In the genomic region with DNA sequence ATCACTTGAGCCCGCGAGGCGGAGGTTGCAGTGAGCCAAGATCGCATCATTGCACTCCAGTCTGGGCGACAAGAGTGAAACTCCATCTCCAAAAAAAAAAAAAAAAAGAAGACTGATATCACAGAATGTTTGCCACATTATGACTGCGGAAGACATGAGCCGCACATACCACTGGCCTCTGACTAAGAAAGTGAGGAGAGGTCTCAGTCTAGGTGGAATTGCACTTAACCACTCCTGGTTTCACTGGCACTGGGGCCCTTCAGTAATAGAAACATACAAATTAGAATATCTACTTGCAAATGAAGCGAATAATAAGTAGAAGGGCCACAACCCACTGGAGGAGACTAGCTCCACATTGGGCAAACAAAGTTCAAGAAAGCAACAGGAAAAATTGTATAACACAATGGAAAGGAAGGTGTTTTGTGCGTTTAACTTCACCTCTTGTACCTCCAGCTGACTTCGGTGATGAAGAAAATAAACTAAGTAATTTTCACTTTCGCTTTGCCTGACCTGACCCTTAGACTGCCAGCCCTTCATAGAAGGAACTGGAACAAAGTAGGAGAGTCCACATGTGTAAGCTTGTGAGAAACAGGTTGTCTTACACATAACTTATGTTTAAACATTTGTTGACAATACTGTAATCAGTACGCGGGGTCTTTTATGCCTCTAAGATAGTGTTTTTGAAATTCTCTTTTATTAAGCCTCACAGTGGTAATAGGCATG, we compare ENCODE assay signal across 16 cellular contexts.
DNase-seq lines count a peak whose midpoint lies in the region; ATAC-seq and TF ChIP-seq lines count a peak whose summit lies in the region.
"Had no signal": no experiment of that assay in that cellular context is flagged by ENCODE, and none has a peak within 500 bp of the region (broad histone marks: within the 10 kb centered on the region; RNA-seq: fewer than 3 reads in every experiment).

No MANE protein-coding gene starts in this region.

- H3K27ac ChIP-seq in PC-9 (no peak overlapping the region), PC-3 (ENCODE audit: low read length) (no peak overlapping the region)

- no peaks in the 10 kb centered on the region for H3F3A ChIP-seq in PC-9 (ENCODE audit: insufficient read depth, low read depth)
- H3F3A ChIP-seq in PC-3 (ENCODE audit: low read length, unreplicated experiment): no peaks in the 10 kb centered on the region

- intact Hi-C loops in PC-9 (cut with micrococcal nuclease; ENCODE audit: unreplicated experiment) (no loop called here), PC-3 (cut with micrococcal nuclease) (no loop called here)

- H3K4me1 Mint-ChIP-seq in activated T-cell treated with anti-CD3 and anti-CD28 coated beads, Interleukin-2, amount 50 U/mL, for 24 hours (ENCODE audit: low read depth): peaks cover 11% of the 10 kb centered on the region
- H3K4me1 Mint-ChIP-seq in effector memory CD8-positive, alpha-beta T cell (ENCODE audit: low read depth in 2 of 2): no peaks in the 10 kb centered on the region

- H3K36me3 Mint-ChIP-seq in activated T-cell treated with anti-CD3 and anti-CD28 coated beads, Interleukin-2, amount 50 U/mL, for 24 hours (ENCODE audit: low read depth): no peaks in the 10 kb centered on the region
- H3K36me3 Mint-ChIP-seq in effector memory CD8-positive, alpha-beta T cell (ENCODE audit: insufficient read depth): no peaks in the 10 kb centered on the region
- H3K36me3 Mint-ChIP-seq: CD4-positive, CD25-positive, alpha-beta regulatory T cell had no signal

- H3K79me2 ChIP-seq in PC-9 (ENCODE audit: low read depth) (no peaks in the 10 kb centered on the region), PC-3 (ENCODE audit: low read length) (no peaks in the 10 kb centered on the region)

- DNase-seq in activated T-cell treated with anti-CD3 and anti-CD28 coated beads, Interleukin-2, amount 50 U/mL, for 24 hours: no peak
- no peak for DNase-seq in activated T-cell treated with anti-CD3 and anti-CD28 coated beads, Interleukin-2, amount 50 U/mL, for 1 hour
- DNase-seq in Daoy (ENCODE audit: low read depth) (peak; percentile 4), PC-9 (no peak), BE2C (no peak), PC-3 (no peak), KBM-7 (no peak)
- DNase-seq in effector memory CD8-positive, alpha-beta T cell: no peak
- DNase-seq: AML-193; Calu3; CD4-positive, CD25-positive, alpha-beta regulatory T cell; GOT3; NCI-H1092 treated with DMSO at 0.1 percent for 48 hours; NCI-H187; NCI-H774 had no signal

- in situ Hi-C loops in KBM-7 (cut with MboI; ENCODE audit: low pct_unique_long_range_greater_than_20kb, low sequenced_read_pairs): no loop called here

- no peaks in the 10 kb centered on the region for H3K36me3 ChIP-seq in PC-9 (ENCODE audit: low read depth)
- no peaks in the 10 kb centered on the region for H3K36me3 ChIP-seq in BE2C
- H3K36me3 ChIP-seq in PC-3 (ENCODE audit: low read depth, low read length): no peaks in the 10 kb centered on the region

- peak overlapping the region; percentile 19 for H3K27ac Mint-ChIP-seq in activated T-cell treated with anti-CD3 and anti-CD28 coated beads, Interleukin-2, amount 50 U/mL, for 24 hours
- no peak overlapping the region for H3K27ac Mint-ChIP-seq in effector memory CD8-positive, alpha-beta T cell
- H3K27ac Mint-ChIP-seq: CD4-positive, CD25-positive, alpha-beta regulatory T cell had no signal

- H3K9ac ChIP-seq in PC-3 (ENCODE audit: low read length): no peak overlapping the region

- POLR2A ChIA-PET in PC-9 (lab: Charles Lee; ENCODE audit: unreplicated experiment): no interaction called here
- POLR2A ChIA-PET in PC-3 (lab: Charles Lee; ENCODE audit: unreplicated experiment): no interaction called here

- no peaks in the 10 kb centered on the region for H3K4me1 ChIP-seq in PC-9 (replicated peaks; ENCODE audit: insufficient read depth)
- no peaks in the 10 kb centered on the region for H3K4me1 ChIP-seq in BE2C
- H3K4me1 ChIP-seq in PC-3 (ENCODE audit: insufficient read depth, low read length): no peaks in the 10 kb centered on the region

- peaks cover 8% of the 10 kb centered on the region for H3K9me3 Mint-ChIP-seq in activated T-cell treated with anti-CD3 and anti-CD28 coated beads, Interleukin-2, amount 50 U/mL, for 24 hours
- H3K9me3 Mint-ChIP-seq in effector memory CD8-positive, alpha-beta T cell: no peaks in the 10 kb centered on the region

- no peaks in the 10 kb centered on the region for H4K20me1 ChIP-seq in PC-9 (ENCODE audit: insufficient read depth)
- H4K20me1 ChIP-seq in PC-3 (ENCODE audit: low read length): no peaks in the 10 kb centered on the region

- no TSS peak for BruUV-seq in PC-9 (replicated peaks; lab: Mats Ljungman, UMichigan)
- BruUV-seq in PC-3 (replicated peaks; lab: Mats Ljungman, UMichigan): no TSS peak

- H3K4me2 ChIP-seq in PC-9 (peak overlapping the region; percentile 47; the same call in 1 of the 2 replicates), PC-3 (ENCODE audit: low read length) (no peak overlapping the region)

- TF ChIP-seq CTCF in PC-9 (conservative IDR thresholded peaks at IDR 0.05) (no peak), BE2C (IDR thresholded peaks at IDR 0.05; ENCODE audit: low read depth, low read length) (no peak), PC-3 (conservative IDR thresholded peaks at IDR 0.05; ENCODE audit: low read depth, low read length) (no peak)

- peaks cover 3% of the 10 kb centered on the region for H3K27me3 Mint-ChIP-seq in activated T-cell treated with anti-CD3 and anti-CD28 coated beads, Interleukin-2, amount 50 U/mL, for 24 hours
- peaks cover 23% of the 10 kb centered on the region in 2 donors for H3K27me3 Mint-ChIP-seq in effector memory CD8-positive, alpha-beta T cell

- no peak overlapping the region for H3K4me3 Mint-ChIP-seq in activated T-cell treated with anti-CD3 and anti-CD28 coated beads, Interleukin-2, amount 50 U/mL, for 24 hours
- peak overlapping the region; percentile 14 to 21 for H3K4me3 Mint-ChIP-seq in effector memory CD8-positive, alpha-beta T cell
- H3K4me3 Mint-ChIP-seq: CD4-positive, CD25-positive, alpha-beta regulatory T cell had no signal

- no peaks in the 10 kb centered on the region for H3K9me2 ChIP-seq in PC-9 (ENCODE audit: insufficient read depth)
- H3K9me2 ChIP-seq in PC-3 (replicated peaks; ENCODE audit: low read length): no peaks in the 10 kb centered on the region

- H3K4me3 ChIP-seq in PC-9 (no peak overlapping the region), BE2C (ENCODE audit: low read depth, low read length) (no peak overlapping the region), PC-3 (ENCODE audit: low read length) (no peak overlapping the region)
- H3K4me3 ChIP-seq: K562 had no signal

- ATAC-seq in effector memory CD8-positive, alpha-beta T cell (replicated peaks): no peak
- ATAC-seq in PC-3: no peak
- ATAC-seq: K562 had no signal

- H3K9me3 ChIP-seq in PC-9 (ENCODE audit: insufficient read depth, low read depth): no peaks in the 10 kb centered on the region
- H3K9me3 ChIP-seq in BE2C: no peaks in the 10 kb centered on the region
- H3K9me3 ChIP-seq in PC-3 (ENCODE audit: low read length): peaks cover 10% of the 10 kb centered on the region

- CTCF ChIA-PET in PC-9 (lab: Charles Lee) (no interaction called here), PC-3 (lab: Charles Lee) (no interaction called here)

- H3K27me3 ChIP-seq in PC-9 (ENCODE audit: insufficient read depth, low read depth) (peaks cover 9% of the 10 kb centered on the region; the same call in 1 of the 2 replicates), BE2C (no peaks in the 10 kb centered on the region), PC-3 (ENCODE audit: low read length) (no peaks in the 10 kb centered on the region)

- H2AFZ ChIP-seq in PC-9 (0 out of 2 replicates have a peak overlapping the region, but pooled peaks have one; percentile 49), PC-3 (ENCODE audit: low read length) (no peak overlapping the region)
